In genomic region chr2:99891358-99891757, GRCh38 we compare ENCODE assay signal across 13 cellular contexts.
"Had no signal": no experiment of that assay in that cellular context is flagged by ENCODE, and none has a peak within 500 bp of the region (broad histone marks: within the 10 kb centered on the region; RNA-seq: fewer than 3 reads in every experiment).

No MANE protein-coding gene starts in this region.

- H3K27me3 ChIP-seq: upper lobe of right lung had no signal

- ATAC-seq: activated CD4-positive, alpha-beta T cell treated with anti-CD3 and anti-CD28 coated beads for 36 hours; activated CD8-positive, alpha-beta memory T cell treated with anti-CD3 and anti-CD28 coated beads, Interleukin-2, amount 10 ng/mL, durations not matched to agents 7 days and 5 days; stimulated activated memory B cell treated with anti-CD40 and anti-IgM and Interleukin-4, amounts not matched to agents 10 μg/mL and 1 μg/mL and 100 μg/mL, for 72 hours had no signal

- H3K4me3 ChIP-seq: prostate gland, right lobe of liver, thoracic aorta, upper lobe of right lung had no signal

- H3K9me3 ChIP-seq: prostate gland, right lobe of liver, thoracic aorta, upper lobe of right lung had no signal

- H3K4me1 ChIP-seq: prostate gland, right lobe of liver, upper lobe of right lung had no signal

- DNase-seq: activated CD4-positive, alpha-beta memory T cell treated with anti-CD3 and anti-CD28 coated beads, Interleukin-2, amount 10 ng/mL, durations not matched to agents 7 days and 5 days; activated CD4-positive, alpha-beta T cell treated with anti-CD3 and anti-CD28 coated beads for 36 hours; activated CD8-positive, alpha-beta memory T cell treated with anti-CD3 and anti-CD28 coated beads, Interleukin-2, amount 10 ng/mL, durations not matched to agents 7 days and 5 days; foreskin fibroblast; right lobe of liver; stimulated activated CD4-positive, alpha-beta T cell treated with anti-CD3 and anti-CD28 coated beads, Interleukin-4, amount 100 ng/mL, for 4 hours; SW 1271; T-helper 2 cell; upper lobe of right lung had no signal

- H3K27ac ChIP-seq: epithelial cell of prostate, prostate gland, right lobe of liver, thoracic aorta, upper lobe of right lung had no signal

- H3K36me3 ChIP-seq: prostate gland, right lobe of liver, thoracic aorta, upper lobe of right lung had no signal
